2 cellular contexts compared by ENCODE assay signal in the genomic region with DNA sequence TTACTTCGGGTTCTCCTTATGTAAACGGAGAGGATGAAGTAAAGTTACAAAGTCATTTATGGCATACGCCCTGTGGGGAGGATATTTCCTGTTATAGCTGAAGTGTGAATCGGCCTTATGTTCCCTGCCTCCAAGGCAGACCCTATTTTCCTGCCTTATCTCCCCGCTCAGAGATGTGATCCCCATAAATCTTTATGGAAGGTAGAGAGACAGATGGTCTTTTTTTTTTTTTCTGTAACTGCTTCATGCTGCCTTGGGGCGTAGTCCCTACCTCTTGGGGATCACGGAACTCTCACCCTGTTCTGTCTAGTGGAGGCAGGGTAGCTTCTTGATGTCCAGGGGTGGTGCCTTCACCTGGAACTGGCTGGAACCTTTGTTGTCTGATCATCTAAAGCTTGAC.
TF ChIP-seq lines count a peak whose summit lies in the region.

No MANE protein-coding gene starts in this region.

TF ChIP-seq in IMR-90, 13 proteins besides CTCF, POLR2A, EP300 and RAD21:
- TF ChIP-seq MAFK (IDR thresholded peaks at IDR 0.05; ENCODE audit: low read depth, low read length) (no peak), MAZ (IDR thresholded peaks at IDR 0.05; ENCODE audit: borderline replicate concordance, low read depth, low read length) (no peak), SMC3 (IDR thresholded peaks at IDR 0.05; ENCODE audit: low read depth, low read length) (no peak), MXI1 (IDR thresholded peaks at IDR 0.05; ENCODE audit: borderline replicate concordance, low read depth, low read length) (no peak), FOS (IDR thresholded peaks at IDR 0.05; ENCODE audit: low read depth, low read length) (no peak), CEBPB (IDR thresholded peaks at IDR 0.05; ENCODE audit: low read depth, low read length) (no peak), CHD1 (IDR thresholded peaks at IDR 0.05; ENCODE audit: low read depth, low read length) (no peak), BHLHE40 (IDR thresholded peaks at IDR 0.05; ENCODE audit: low read depth, low read length) (no peak), NFE2L2 (IDR thresholded peaks at IDR 0.05; ENCODE audit: low read depth, low read length) (no peak), RFX5 (IDR thresholded peaks at IDR 0.05; ENCODE audit: low read depth, low read length) (no peak), RCOR1 (IDR thresholded peaks at IDR 0.05; ENCODE audit: insufficient replicate concordance, low read length) (no peak)
- TF ChIP-seq, protein P1, sequence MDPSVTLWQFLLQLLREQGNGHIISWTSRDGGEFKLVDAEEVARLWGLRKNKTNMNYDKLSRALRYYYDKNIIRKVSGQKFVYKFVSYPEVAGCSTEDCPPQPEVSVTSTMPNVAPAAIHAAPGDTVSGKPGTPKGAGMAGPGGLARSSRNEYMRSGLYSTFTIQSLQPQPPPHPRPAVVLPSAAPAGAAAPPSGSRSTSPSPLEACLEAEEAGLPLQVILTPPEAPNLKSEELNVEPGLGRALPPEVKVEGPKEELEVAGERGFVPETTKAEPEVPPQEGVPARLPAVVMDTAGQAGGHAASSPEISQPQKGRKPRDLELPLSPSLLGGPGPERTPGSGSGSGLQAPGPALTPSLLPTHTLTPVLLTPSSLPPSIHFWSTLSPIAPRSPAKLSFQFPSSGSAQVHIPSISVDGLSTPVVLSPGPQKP (IDR thresholded peaks at IDR 0.05; ENCODE audit: borderline replicate concordance, low read depth, low read length), result no peak
- TF ChIP-seq, protein P2, sequence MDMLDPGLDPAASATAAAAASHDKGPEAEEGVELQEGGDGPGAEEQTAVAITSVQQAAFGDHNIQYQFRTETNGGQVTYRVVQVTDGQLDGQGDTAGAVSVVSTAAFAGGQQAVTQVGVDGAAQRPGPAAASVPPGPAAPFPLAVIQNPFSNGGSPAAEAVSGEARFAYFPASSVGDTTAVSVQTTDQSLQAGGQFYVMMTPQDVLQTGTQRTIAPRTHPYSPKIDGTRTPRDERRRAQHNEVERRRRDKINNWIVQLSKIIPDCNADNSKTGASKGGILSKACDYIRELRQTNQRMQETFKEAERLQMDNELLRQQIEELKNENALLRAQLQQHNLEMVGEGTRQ (IDR thresholded peaks at IDR 0.05; ENCODE audit: low read depth, low read length), result no peak
TF ChIP-seq in IMR-90: peak in this region for 0.

TF ChIP-seq in K562, 482 proteins besides CTCF, POLR2A, EP300 and RAD21:
- TF ChIP-seq MEIS2 (IDR thresholded peaks at IDR 0.05; ENCODE audit: partially characterized antibody) (peak; percentile 44), SMAD1 (IDR thresholded peaks at IDR 0.05; ENCODE audit: low read depth, low read length, partially characterized antibody) (no peak), ZNF165 (CRISPR knock-in tag; IDR thresholded peaks at IDR 0.05; ENCODE audit: borderline replicate concordance) (no peak), MEF2A (IDR thresholded peaks at IDR 0.05; ENCODE audit: control insufficient read depth, low read depth, low read length) (0 out of 2 replicates have a peak, but pooled peaks have one; percentile 9), PTBP1 (IDR thresholded peaks at IDR 0.05; ENCODE audit: low read depth, low read length) (no peak), WHSC1 (IDR thresholded peaks at IDR 0.05; ENCODE audit: low read length) (no peak)
- TF ChIP-seq, protein P3, sequence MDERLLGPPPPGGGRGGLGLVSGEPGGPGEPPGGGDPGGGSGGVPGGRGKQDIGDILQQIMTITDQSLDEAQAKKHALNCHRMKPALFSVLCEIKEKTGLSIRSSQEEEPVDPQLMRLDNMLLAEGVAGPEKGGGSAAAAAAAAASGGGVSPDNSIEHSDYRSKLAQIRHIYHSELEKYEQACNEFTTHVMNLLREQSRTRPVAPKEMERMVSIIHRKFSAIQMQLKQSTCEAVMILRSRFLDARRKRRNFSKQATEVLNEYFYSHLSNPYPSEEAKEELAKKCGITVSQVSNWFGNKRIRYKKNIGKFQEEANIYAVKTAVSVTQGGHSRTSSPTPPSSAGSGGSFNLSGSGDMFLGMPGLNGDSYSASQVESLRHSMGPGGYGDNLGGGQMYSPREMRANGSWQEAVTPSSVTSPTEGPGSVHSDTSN (CRISPR knock-in tag; IDR thresholded peaks at IDR 0.05; ENCODE audit: low read depth), result no peak
- TF ChIP-seq, protein P3 (tag; conservative IDR thresholded peaks at IDR 0.05; ENCODE audit: low read depth), result 0 out of 2 replicates have a peak, but pooled peaks have one; percentile 10
